Comparison of ENCODE assay signal across 7 cellular contexts in the genomic region with DNA sequence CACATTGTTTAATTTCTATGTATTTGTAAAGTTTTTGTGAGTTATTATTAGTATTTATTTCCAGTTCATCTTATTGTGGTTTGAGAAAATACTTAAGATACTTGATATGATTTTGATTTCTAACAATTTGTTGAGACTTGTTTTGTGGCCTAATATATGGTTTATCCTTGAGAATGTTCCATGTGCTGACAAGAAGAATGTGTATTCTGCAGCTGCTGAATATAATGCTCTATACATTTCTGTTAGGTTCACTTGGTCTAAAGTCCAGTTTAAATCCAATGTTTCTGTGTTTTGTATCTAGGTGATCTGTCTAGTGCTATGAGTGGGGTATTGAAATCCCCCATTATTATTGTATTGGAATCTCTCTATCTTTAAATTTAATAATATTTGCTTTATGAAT.
"Had no signal": no experiment of that assay in that cellular context is flagged by ENCODE, and none has a peak within 500 bp of the region (broad histone marks: within the 10 kb centered on the region; RNA-seq: fewer than 3 reads in every experiment).

No MANE protein-coding gene starts in this region.

- H3K27ac Mint-ChIP-seq: H9 had no signal

- H3K27ac ChIP-seq: GM23248, HL-60 had no signal

- H3K4me3 ChIP-seq: GM23248, K562 had no signal

- H3K4me3 Mint-ChIP-seq: H9 had no signal

- H2AFZ ChIP-seq: GM23248 had no signal

- H3K9me3 Mint-ChIP-seq: H9 had no signal

- ATAC-seq: K562 had no signal

- H3K4me1 Mint-ChIP-seq: H9 had no signal

- H3K9ac ChIP-seq: GM23248 had no signal

- DNase-seq: GM23248, GOT3, H9, HCEC 1CT, IMR-90 had no signal

- FAIRE-seq: K562 had no signal
